10 cellular contexts compared by ENCODE assay signal in genomic region chr12:45907955-45908354, GRCh38.
DNase-seq lines count a peak whose midpoint lies in the region; ATAC-seq and TF ChIP-seq lines count a peak whose summit lies in the region.
"Had no signal": no experiment of that assay in that cellular context is flagged by ENCODE, and none has a peak within 500 bp of the region (broad histone marks: within the 10 kb centered on the region; RNA-seq: fewer than 3 reads in every experiment).

No MANE protein-coding gene starts in this region.

- CTCF ChIA-PET in activated B cell treated with CpG ODN at 0.5 μM for 24 hours (lab: Charles Lee): no interaction called here

- WGBS in sigmoid colon, 2 donors: 69 to 85% methylated on average over 4 of the region's 4 CpGs

- no peak overlapping the region for H3K4me3 ChIP-seq in sigmoid colon
- H3K4me3 ChIP-seq: prostate gland had no signal

- TF ChIP-seq EP300 in sigmoid colon (IDR thresholded peaks at IDR 0.05): no peak

- H3K9me3 Mint-ChIP-seq in activated B cell treated with CpG ODN at 0.5 μM for 24 hours (no peaks in the 10 kb centered on the region), endothelial cell (ENCODE audit: unreplicated experiment) (no peaks in the 10 kb centered on the region)
- H3K9me3 Mint-ChIP-seq: T-cell had no signal

- no peaks in the 10 kb centered on the region for H3K9me3 ChIP-seq in sigmoid colon
- H3K9me3 ChIP-seq: prostate gland had no signal

- H3K27me3 Mint-ChIP-seq in activated B cell treated with CpG ODN at 0.5 μM for 24 hours (no peaks in the 10 kb centered on the region), endothelial cell (ENCODE audit: unreplicated experiment) (no peaks in the 10 kb centered on the region)
- H3K27me3 Mint-ChIP-seq: T-cell had no signal

- TF ChIP-seq CTCF in activated B cell treated with CpG ODN at 0.5 μM for 24 hours (IDR thresholded peaks at IDR 0.05) (no peak), endothelial cell (IDR thresholded peaks at IDR 0.05; ENCODE audit: unreplicated experiment) (no peak), sigmoid colon (IDR thresholded peaks at IDR 0.05) (no peak)

- no peak for DNase-seq in activated B cell treated with CpG ODN at 0.5 μM for 24 hours
- no peak for DNase-seq in posterior vena cava (ENCODE audit: low spot score)
- DNase-seq in DMS79 treated with DMSO at 0.1 percent for 48 hours (lab: John Stamatoyannopoulos, UW): no peak
- no peak for DNase-seq in endothelial cell (ENCODE audit: low spot score)
- DNase-seq in sigmoid colon: no peak
- DNase-seq: T-cell had no signal

- POLR2A ChIA-PET in activated B cell treated with CpG ODN at 0.5 μM for 24 hours (lab: Charles Lee): interaction anchor here (0.7 kb wide), 1 partner anchor 178 kb away, joined by 3 read pairs; no protein-coding TSS in a partner anchor

- no peak overlapping the region for H3K27ac Mint-ChIP-seq in activated B cell treated with CpG ODN at 0.5 μM for 24 hours
- H3K27ac Mint-ChIP-seq in endothelial cell (ENCODE audit: unreplicated experiment): no peak overlapping the region
- H3K27ac Mint-ChIP-seq: T-cell had no signal

- H3K4me3 Mint-ChIP-seq in activated B cell treated with CpG ODN at 0.5 μM for 24 hours: no peak overlapping the region
- no peak overlapping the region for H3K4me3 Mint-ChIP-seq in endothelial cell (ENCODE audit: unreplicated experiment)
- H3K4me3 Mint-ChIP-seq: T-cell had no signal

- no peaks in the 10 kb centered on the region for H3K27me3 ChIP-seq in sigmoid colon

- TF ChIP-seq POLR2A in sigmoid colon (IDR thresholded peaks at IDR 0.05): no peak

- ATAC-seq in GM18867 (IDR thresholded peaks at IDR 0.05; ENCODE audit: unreplicated experiment) (peak; percentile 90), GM21717 (IDR thresholded peaks at IDR 0.05; ENCODE audit: unreplicated experiment) (peak; percentile 76), HG03280 (IDR thresholded peaks at IDR 0.05; ENCODE audit: unreplicated experiment) (peak; percentile 65), activated B cell treated with CpG ODN at 0.5 μM for 24 hours (ENCODE audit: low read depth) (peak; percentile 54)
- ATAC-seq: T-cell had no signal

- H3K36me3 Mint-ChIP-seq in activated B cell treated with CpG ODN at 0.5 μM for 24 hours (ENCODE audit: low read depth) (peaks cover 21% of the 10 kb centered on the region), endothelial cell (ENCODE audit: low read depth, unreplicated experiment) (no peaks in the 10 kb centered on the region)

- H3K27ac ChIP-seq in sigmoid colon: no peak overlapping the region
- H3K27ac ChIP-seq: prostate gland had no signal

- H3K36me3 ChIP-seq in sigmoid colon: peaks cover 0 to 25% (median 0%) of the 10 kb centered on the region in 4 donors
- H3K36me3 ChIP-seq: prostate gland had no signal

- peaks cover 0 to 18% (median 4%) of the 10 kb centered on the region in 4 donors for H3K4me1 ChIP-seq in sigmoid colon
- H3K4me1 ChIP-seq: prostate gland had no signal

- intact Hi-C loops in activated B cell treated with CpG ODN at 0.5 μM for 24 hours (cut with micrococcal nuclease): no loop called here
- intact Hi-C loops in posterior vena cava (cut with DNase I): no loop called here
- intact Hi-C loops in sigmoid colon (cut with DNase I): no loop called here

- H3K4me1 Mint-ChIP-seq in activated B cell treated with CpG ODN at 0.5 μM for 24 hours: peaks cover 15% of the 10 kb centered on the region
- H3K4me1 Mint-ChIP-seq in endothelial cell (ENCODE audit: unreplicated experiment): no peaks in the 10 kb centered on the region
- H3K4me1 Mint-ChIP-seq: T-cell had no signal
